Comparison of ENCODE assay signal across 19 cellular contexts in genomic region chr1:95532335-95532734, GRCh38.
"Had no signal": no experiment of that assay in that cellular context is flagged by ENCODE, and none has a peak within 500 bp of the region (broad histone marks: within the 10 kb centered on the region; RNA-seq: fewer than 3 reads in every experiment).

No MANE protein-coding gene starts in this region.

- H3K36me3 ChIP-seq: spleen, transverse colon had no signal

- H3K4me1 Mint-ChIP-seq: activated CD8-positive, alpha-beta memory T cell treated with anti-CD3 and anti-CD28 coated beads, Interleukin-2, amount 10 ng/mL, durations not matched to agents 7 days and 5 days; natural killer cell had no signal

- ATAC-seq: activated CD8-positive, alpha-beta memory T cell treated with anti-CD3 and anti-CD28 coated beads, Interleukin-2, amount 10 ng/mL, durations not matched to agents 7 days and 5 days; activated naive CD4-positive, alpha-beta T cell treated with anti-CD3 and anti-CD28 coated beads, Interleukin-2, amount 50 U/mL, for 72 hours; activated T-cell treated with anti-CD3 and anti-CD28 coated beads, Interleukin-2, amount 50 U/mL, for 4 hours; body of pancreas; effector memory CD8-positive, alpha-beta T cell; natural killer cell; psoas muscle; sciatic nerve had no signal

- H3K36me3 Mint-ChIP-seq: activated CD8-positive, alpha-beta memory T cell treated with anti-CD3 and anti-CD28 coated beads, Interleukin-2, amount 10 ng/mL, durations not matched to agents 7 days and 5 days had no signal

- H3K9me3 ChIP-seq: body of pancreas, psoas muscle, transverse colon had no signal

- DNase-seq: activated CD4-positive, alpha-beta T cell treated with anti-CD3 and anti-CD28 coated beads, Interleukin-2, amount 50 U/mL, for 4 hours; activated CD4-positive, CD25-positive, alpha-beta regulatory T cell treated with anti-CD3 and anti-CD28 coated beads, Interleukin-2, amount 50 U/mL, for 72 hours; activated CD8-positive, alpha-beta memory T cell treated with anti-CD3 and anti-CD28 coated beads, Interleukin-2, amount 10 ng/mL, durations not matched to agents 7 days and 5 days; activated effector memory CD4-positive, alpha-beta T cell treated with anti-CD3 and anti-CD28 coated beads, Interleukin-2, amount 50 U/mL, for 16 hours; activated T-cell treated with anti-CD3 and anti-CD28 coated beads, Interleukin-2, amount 50 U/mL, for 4 hours; amniotic stem cell; central memory CD4-positive, alpha-beta T cell; effector memory CD8-positive, alpha-beta T cell; mammary epithelial cell; natural killer cell; nucleus accumbens; psoas muscle; spleen; stimulated activated CD4-positive, alpha-beta T cell treated with anti-CD3 and anti-CD28 coated beads, Interleukin-1b, Interleukin-23, amount 100 ng/mL, for 48 hours; stimulated activated naive CD4-positive, alpha-beta T cell; transverse colon had no signal

- H3K27ac Mint-ChIP-seq: activated CD8-positive, alpha-beta memory T cell treated with anti-CD3 and anti-CD28 coated beads, Interleukin-2, amount 10 ng/mL, durations not matched to agents 7 days and 5 days; activated naive CD4-positive, alpha-beta T cell treated with anti-CD3 and anti-CD28 coated beads, Interleukin-2, amount 50 U/mL, for 72 hours; effector memory CD8-positive, alpha-beta T cell; natural killer cell had no signal

- H3K27me3 ChIP-seq: body of pancreas, spleen, transverse colon had no signal

- H3K4me1 ChIP-seq: psoas muscle, spleen, transverse colon had no signal

- H3K27ac ChIP-seq: body of pancreas, psoas muscle, spleen, transverse colon had no signal

- H3K4me3 Mint-ChIP-seq: activated CD8-positive, alpha-beta memory T cell treated with anti-CD3 and anti-CD28 coated beads, Interleukin-2, amount 10 ng/mL, durations not matched to agents 7 days and 5 days; activated T-cell treated with anti-CD3 and anti-CD28 coated beads, Interleukin-2, amount 50 U/mL, for 4 hours; effector memory CD8-positive, alpha-beta T cell; natural killer cell had no signal

- H3K27me3 Mint-ChIP-seq: activated CD8-positive, alpha-beta memory T cell treated with anti-CD3 and anti-CD28 coated beads, Interleukin-2, amount 10 ng/mL, durations not matched to agents 7 days and 5 days; effector memory CD8-positive, alpha-beta T cell had no signal

- H3K4me3 ChIP-seq: body of pancreas, psoas muscle, spleen, transverse colon had no signal
